In genomic region chr11:132158091-132158490, GRCh38 we compare ENCODE assay signal across 8 cellular contexts.
DNase-seq lines count a peak whose midpoint lies in the region; ATAC-seq, FAIRE-seq and TF ChIP-seq lines count a peak whose summit lies in the region.

No MANE protein-coding gene starts in this region.

- H3K36me3 ChIP-seq in MM.1S (replicated peaks; ENCODE audit: insufficient read depth, low read length), result no peaks in the 10 kb centered on the region
- H3K36me3 ChIP-seq in HepG2 (replicated peaks in 1 of 2; ENCODE audit: control insufficient read depth in 1 of 2, insufficient read depth in 2 of 2, low read length in 2 of 2), result no peaks in the 10 kb centered on the region
- no peaks in the 10 kb centered on the region for H3K36me3 ChIP-seq in neuronal stem cell (replicated peaks in 1 of 2; ENCODE audit: control insufficient read depth in 2 of 2, insufficient read depth in 2 of 2, low read length in 2 of 2)

- no peak overlapping the region for H3K18ac ChIP-seq in neuronal stem cell (ENCODE audit: low read length)

- H3K4me2 ChIP-seq in MM.1S (ENCODE audit: low read depth, low read length) (no peak overlapping the region), HepG2 (ENCODE audit: low read depth, low read length) (no peak overlapping the region), neuronal stem cell (ENCODE audit: insufficient read depth, low read length, poor library complexity, severe bottlenecking) (no peak overlapping the region)

- ATAC-seq in HepG2 (peak; percentile 54), GM21390 (IDR thresholded peaks at IDR 0.05; ENCODE audit: unreplicated experiment) (no peak)

- H2BK12ac ChIP-seq in neuronal stem cell (ENCODE audit: low read length), result no peak overlapping the region

- POLR2A ChIA-PET in HepG2 (lab: Yijun Ruan, JAX), result no interaction called here

- no peak overlapping the region for H2BK5ac ChIP-seq in neuronal stem cell (ENCODE audit: low read length)

- BruUV-seq in HepG2 (replicated peaks; lab: Mats Ljungman, UMichigan), result no TSS peak

- H3K9me3 ChIP-seq in MM.1S (replicated peaks; ENCODE audit: insufficient read depth, low read length), result no peaks in the 10 kb centered on the region
- H3K9me3 ChIP-seq in HepG2 (ENCODE audit: low read length), result no peaks in the 10 kb centered on the region; the same call in 1 of the 2 replicates
- no peaks in the 10 kb centered on the region for H3K9me3 ChIP-seq in neuronal stem cell (replicated peaks in 1 of 2; ENCODE audit: control insufficient read depth in 2 of 2, insufficient read depth in 1 of 2, low read depth in 1 of 2, low read length in 2 of 2)

- no peak overlapping the region for H3K23ac ChIP-seq in neuronal stem cell (ENCODE audit: low read depth, low read length, poor library complexity)

- no peaks in the 10 kb centered on the region for H4K20me1 ChIP-seq in MM.1S (ENCODE audit: insufficient read depth, low read length)
- H4K20me1 ChIP-seq in HepG2 (ENCODE audit: insufficient read depth, low read length), result no peaks in the 10 kb centered on the region

- FAIRE-seq in HepG2 (lab: Jason Lieb, UNC), result no peak

- H3F3A ChIP-seq in MM.1S (ENCODE audit: insufficient read depth, low read length), result no peaks in the 10 kb centered on the region

- H2BK120ac ChIP-seq in neuronal stem cell (ENCODE audit: low read depth, low read length), result no peak overlapping the region

- no peaks in the 10 kb centered on the region for H3K4me1 ChIP-seq in MM.1S (ENCODE audit: low read length)
- H3K4me1 ChIP-seq in HepG2 (ENCODE audit: insufficient read depth, low read length), result no peaks in the 10 kb centered on the region
- peaks cover 0 to 1% of the 10 kb centered on the region in 2 donors for H3K4me1 ChIP-seq in neuronal stem cell (ENCODE audit: control insufficient read depth in 2 of 2, insufficient read depth in 1 of 2, low read depth in 1 of 2, low read length in 2 of 2)

- in situ Hi-C loops in HepG2 (cut with HindIII; ENCODE audit: extremely low pct_ligation_motif_present, low pct_unique_long_range_greater_than_20kb), result no loop called here

- no peak overlapping the region for H2AFZ ChIP-seq in MM.1S (ENCODE audit: low read length)
- H2AFZ ChIP-seq in HepG2 (ENCODE audit: low read length), result no peak overlapping the region
- H2AFZ ChIP-seq in neuronal stem cell (ENCODE audit: low read length), result no peak overlapping the region

- CTCF ChIA-PET in HepG2 (lab: Yijun Ruan, JAX; ENCODE audit: low intra/inter-chr PET ratio, low total read pairs), result no interaction called here

- H4K8ac ChIP-seq in neuronal stem cell (ENCODE audit: low read depth, low read length), result no peak overlapping the region

- no peak overlapping the region for H4K91ac ChIP-seq in neuronal stem cell (ENCODE audit: low read depth, low read length, poor library complexity)

- no peaks in the 10 kb centered on the region for H3K9me2 ChIP-seq in MM.1S (replicated peaks; ENCODE audit: insufficient read depth, low read length)

- DNase-seq in ELR (ENCODE audit: low read depth) (peak; percentile 61), MM.1S (no peak), SW480 (ENCODE audit: low spot score) (peak; percentile 41), HepG2 (ENCODE audit: low spot score) (no peak), neuronal stem cell (ENCODE audit: low spot score) (no peak), DMS79 treated with DMSO at 0.1 percent for 48 hours (lab: John Stamatoyannopoulos, UW) (no peak)
- no peak for DNase-seq in activated CD4-positive, alpha-beta T cell treated with anti-CD3 and anti-CD28 coated beads for 48 hours

- H2AK5ac ChIP-seq in neuronal stem cell (ENCODE audit: low read depth, low read length), result no peak overlapping the region

- H3K27ac ChIP-seq in MM.1S (ENCODE audit: low read length) (no peak overlapping the region), HepG2 (ENCODE audit: extremely low read length, insufficient read depth, low read length) (no peak overlapping the region), neuronal stem cell (replicated peaks; ENCODE audit: low read length) (no peak overlapping the region)

- WGBS in HepG2 (ENCODE audit: low lambda C conversion rate), result 12% methylated on average over 3 of the region's 3 CpGs
- WGBS in neuronal stem cell (ENCODE audit: extremely low coverage in 2 of 2, insufficient read length in 2 of 2, insufficient replicate concordance in 1 of 2), 2 donors, result no CpG with 5 or more reads among the region's 3 CpGs

- no peak overlapping the region for H3K4ac ChIP-seq in neuronal stem cell (ENCODE audit: low read length)

- H3K27me3 ChIP-seq in MM.1S (replicated peaks; ENCODE audit: insufficient read depth, low read length) (no peaks in the 10 kb centered on the region), HepG2 (ENCODE audit: control insufficient read depth in 1 of 2, insufficient read depth in 2 of 2, low read length in 2 of 2) (no peaks in the 10 kb centered on the region; a peak in 1 of 5 replicates), neuronal stem cell (ENCODE audit: control insufficient read depth in 3 of 3, insufficient read depth in 3 of 3, low read depth in 1 of 3, low read length in 3 of 3) (no peaks in the 10 kb centered on the region)

- TF ChIP-seq RAD21 in HepG2 (CRISPR knock-in tag; IDR thresholded peaks at IDR 0.05), result no peak

- H3K9ac ChIP-seq in MM.1S (ENCODE audit: low read length) (no peak overlapping the region), HepG2 (ENCODE audit: insufficient read depth, low read depth, low read length) (no peak overlapping the region), neuronal stem cell (ENCODE audit: low read depth, low read length, poor library complexity) (no peak overlapping the region)

- H2BK15ac ChIP-seq in neuronal stem cell (ENCODE audit: low read length), result no peak overlapping the region

- H3K79me2 ChIP-seq in MM.1S (ENCODE audit: low read length) (no peaks in the 10 kb centered on the region), HepG2 (ENCODE audit: insufficient read depth, low read length) (no peaks in the 10 kb centered on the region)

- TF ChIP-seq POLR2A in HepG2 (IDR thresholded peaks at IDR 0.05; ENCODE audit: insufficient read depth in 1 of 2, low read depth in 2 of 2, low read length in 2 of 2), result no peak

- H3K4me3 ChIP-seq in MM.1S (ENCODE audit: low read length) (no peak overlapping the region), HepG2 (replicated peaks in 1 of 3; ENCODE audit: insufficient read depth in 1 of 3, low read depth in 2 of 3, low read length in 3 of 3) (no peak overlapping the region), neuronal stem cell (ENCODE audit: low read length in 2 of 2) (no peak overlapping the region)

- intact Hi-C loops in HepG2 (cut with micrococcal nuclease; ENCODE audit: unreplicated experiment), result no loop called here

- no peaks in the 10 kb centered on the region for H3K79me1 ChIP-seq in neuronal stem cell (ENCODE audit: low read depth, low read length)

- no peak overlapping the region for H3K14ac ChIP-seq in neuronal stem cell (ENCODE audit: low read length)

- TF ChIP-seq EP300 in HepG2 (IDR thresholded peaks at IDR 0.05; ENCODE audit: low read depth in 2 of 2, low read length in 2 of 2), result no peak
- no peak for TF ChIP-seq EP300 in HepG2 (CRISPR knock-in tag; IDR thresholded peaks at IDR 0.05; ENCODE audit: borderline replicate concordance)

- TF ChIP-seq CTCF in MM.1S (IDR thresholded peaks at IDR 0.05; ENCODE audit: low read length) (peak; percentile 20; the same call in 1 of the 2 replicates), HepG2 (CRISPR knock-in tag; IDR thresholded peaks at IDR 0.05) (0 out of 2 replicates have a peak, but pooled peaks have one; percentile 27)

TF ChIP-seq in HepG2, 621 proteins besides CTCF, POLR2A, EP300 and RAD21:
- TF ChIP-seq SETDB1 (CRISPR knock-in tag; IDR thresholded peaks at IDR 0.05; ENCODE audit: borderline replicate concordance) (no peak), MTF1 (CRISPR knock-in tag; IDR thresholded peaks at IDR 0.05) (no peak), NCOA5 (CRISPR knock-in tag; IDR thresholded peaks at IDR 0.05) (no peak), FOXA3 (CRISPR knock-in tag; IDR thresholded peaks at IDR 0.05) (no peak), SIX4 (CRISPR knock-in tag; IDR thresholded peaks at IDR 0.05) (no peak)
- TF ChIP-seq, protein P1, sequence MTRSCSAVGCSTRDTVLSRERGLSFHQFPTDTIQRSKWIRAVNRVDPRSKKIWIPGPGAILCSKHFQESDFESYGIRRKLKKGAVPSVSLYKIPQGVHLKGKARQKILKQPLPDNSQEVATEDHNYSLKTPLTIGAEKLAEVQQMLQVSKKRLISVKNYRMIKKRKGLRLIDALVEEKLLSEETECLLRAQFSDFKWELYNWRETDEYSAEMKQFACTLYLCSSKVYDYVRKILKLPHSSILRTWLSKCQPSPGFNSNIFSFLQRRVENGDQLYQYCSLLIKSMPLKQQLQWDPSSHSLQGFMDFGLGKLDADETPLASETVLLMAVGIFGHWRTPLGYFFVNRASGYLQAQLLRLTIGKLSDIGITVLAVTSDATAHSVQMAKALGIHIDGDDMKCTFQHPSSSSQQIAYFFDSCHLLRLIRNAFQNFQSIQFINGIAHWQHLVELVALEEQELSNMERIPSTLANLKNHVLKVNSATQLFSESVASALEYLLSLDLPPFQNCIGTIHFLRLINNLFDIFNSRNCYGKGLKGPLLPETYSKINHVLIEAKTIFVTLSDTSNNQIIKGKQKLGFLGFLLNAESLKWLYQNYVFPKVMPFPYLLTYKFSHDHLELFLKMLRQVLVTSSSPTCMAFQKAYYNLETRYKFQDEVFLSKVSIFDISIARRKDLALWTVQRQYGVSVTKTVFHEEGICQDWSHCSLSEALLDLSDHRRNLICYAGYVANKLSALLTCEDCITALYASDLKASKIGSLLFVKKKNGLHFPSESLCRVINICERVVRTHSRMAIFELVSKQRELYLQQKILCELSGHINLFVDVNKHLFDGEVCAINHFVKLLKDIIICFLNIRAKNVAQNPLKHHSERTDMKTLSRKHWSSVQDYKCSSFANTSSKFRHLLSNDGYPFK (CRISPR knock-in tag; IDR thresholded peaks at IDR 0.05; ENCODE audit: borderline replicate concordance), result no peak

Comparison
In these comparisons a context has a peak if more than half of its experiments do, and no peak if none do; other contexts are left out.
1. DNase-seq: peak in ELR (single experiment) and SW480 (single experiment); none in MM.1S (single experiment), HepG2 (single experiment), neuronal stem cell (single experiment), DMS79 treated with DMSO at 0.1 percent for 48 hours (single experiment) and activated CD4-positive, alpha-beta T cell treated with anti-CD3 and anti-CD28 coated beads for 48 hours (single experiment).